ENCODE assay signal across 1 cellular context in genomic region chr6:91298543-91299145, GRCh38.
TF ChIP-seq lines count a peak whose summit lies in the region.

No MANE protein-coding gene starts in this region.

TF ChIP-seq in GM23338, 12 proteins besides CTCF, POLR2A, EP300 and RAD21 (continued from another document):
- TF ChIP-seq ZNF462 (CRISPR knock-in tag; IDR thresholded peaks at IDR 0.05), result no peak
- TF ChIP-seq NANOG (IDR thresholded peaks at IDR 0.05; ENCODE audit: borderline replicate concordance), result peak; percentile 100
- peak; percentile 27; the same call in 1 of the 2 replicates for TF ChIP-seq ETS1 (IDR thresholded peaks at IDR 0.05)
- TF ChIP-seq REST (IDR thresholded peaks at IDR 0.05; ENCODE audit: unreplicated experiment), result no peak
- peak; percentile 84 for TF ChIP-seq POLR2AphosphoS5 (IDR thresholded peaks at IDR 0.05; ENCODE audit: low read depth)
